In genomic region chr1:119279441-119280415, GRCh38 we compare ENCODE assay signal across 12 cellular contexts.
A peak's percentile ranks its signal among the peaks of the same experiment; 100 is the strongest.
DNase-seq lines count a peak whose midpoint lies in the region; ATAC-seq, FAIRE-seq and TF ChIP-seq lines count a peak whose summit lies in the region.
"Had no signal": no experiment of that assay in that cellular context is flagged by ENCODE, and none has a peak within 500 bp of the region (broad histone marks: within the 10 kb centered on the region; RNA-seq: fewer than 3 reads in every experiment).

No MANE protein-coding gene starts in this region.

- TF ChIP-seq EP300 in A549 (IDR thresholded peaks at IDR 0.05): no peak

- DNase-seq in A549 (ENCODE audit: low read depth in 1 of 2, low spot score in 1 of 2) (peak; percentile 22 to 60), HT-29 (ENCODE audit: low spot score) (peak; percentile 72), body of pancreas (no peak), left kidney (ENCODE audit: low read depth, low spot score) (peak; percentile 24), superior temporal gyrus (ENCODE audit: extremely low spot score) (no peak)
- DNase-seq in activated naive CD4-positive, alpha-beta T cell treated with anti-CD3 and anti-CD28 coated beads, Interleukin-2, amount 50 U/mL, for 16 hours: no peak
- no peak for DNase-seq in stimulated activated CD8-positive, alpha-beta memory T cell treated with anti-CD3 and anti-CD28 coated beads, Interleukin-4, amount 100 ng/mL, for 48 hours
- DNase-seq: upper lobe of left lung had no signal

- POLR2A ChIA-PET in A549 (lab: Yijun Ruan, JAX): no interaction called here

- peak; percentile 13 for FAIRE-seq in A549 (lab: Jason Lieb, UNC)
- FAIRE-seq: colon, K562 had no signal

- peak overlapping the region; percentile 63 to 81 for H3K27ac ChIP-seq in A549
- H3K27ac ChIP-seq in body of pancreas: no peak overlapping the region
- H3K27ac ChIP-seq: C4-2B, upper lobe of left lung had no signal

- H3K4me2 ChIP-seq in A549: peak overlapping the region; percentile 89

- CTCF ChIA-PET in A549 (lab: Yijun Ruan, JAX): interaction anchor here (6.1 kb wide), 1 partner anchor 86 kb away, joined by 79 read pairs; the partner anchor contains the start of gene HAO2

- TF ChIP-seq CTCF in A549 (IDR thresholded peaks at IDR 0.05): no peak
- no peak for TF ChIP-seq CTCF in body of pancreas (IDR thresholded peaks at IDR 0.05)

- intact Hi-C loops in body of pancreas (cut with DNase I): no loop called here

- WGBS in A549 (ENCODE audit: missing lambda C conversion rate): 22% methylated on average over 8 of the region's 8 CpGs
- 42 to 44% methylated on average over 8 of the region's 8 CpGs for WGBS in body of pancreas, 2 donors

- TF ChIP-seq POLR2A in A549 (IDR thresholded peaks at IDR 0.05; ENCODE audit: low read length) (no peak), body of pancreas (IDR thresholded peaks at IDR 0.05) (no peak)

- H3K9me3 ChIP-seq in A549 (no peaks in the 10 kb centered on the region), body of pancreas (no peaks in the 10 kb centered on the region)
- H3K9me3 ChIP-seq: upper lobe of left lung had no signal

- H3K4me1 ChIP-seq in A549: peaks cover 17% of the 10 kb centered on the region
- no peaks in the 10 kb centered on the region for H3K4me1 ChIP-seq in body of pancreas
- H3K4me1 ChIP-seq: upper lobe of left lung had no signal

- no peaks in the 10 kb centered on the region for H3K36me3 ChIP-seq in body of pancreas (replicated peaks in 1 of 2; ENCODE audit: insufficient read depth in 1 of 2, low read depth in 2 of 2)
- H3K36me3 ChIP-seq: upper lobe of left lung had no signal

- TF ChIP-seq RAD21 in A549 (conservative IDR thresholded peaks at IDR 0.05 in 1 of 2, IDR thresholded peaks at IDR 0.05 in 1 of 2): no peak

- peak; percentile 97 for ATAC-seq in A549
- peak; percentile 59 for ATAC-seq in body of pancreas
- ATAC-seq in GM18909 (IDR thresholded peaks at IDR 0.05; ENCODE audit: poor library complexity, unreplicated experiment): no peak
- ATAC-seq: K562 had no signal

- H3K4me3 ChIP-seq in A549 (no peak overlapping the region), body of pancreas (no peak overlapping the region)
- H3K4me3 ChIP-seq: K562, upper lobe of left lung had no signal

- no peaks in the 10 kb centered on the region for H3K27me3 ChIP-seq in body of pancreas
- H3K27me3 ChIP-seq: upper lobe of left lung had no signal

TF ChIP-seq in A549, 52 proteins besides CTCF, POLR2A, EP300 and RAD21:
- TF ChIP-seq GATA3 (IDR thresholded peaks at IDR 0.05; ENCODE audit: borderline replicate concordance) (peak; percentile 42; the same call in 1 of the 2 replicates), KDM5A (IDR thresholded peaks at IDR 0.05) (no peak), JUNB (IDR thresholded peaks at IDR 0.05) (peak; percentile 63), FOSL2 (IDR thresholded peaks at IDR 0.05) (peak; percentile 83), FOSL2 (CRISPR knock-in tag; IDR thresholded peaks at IDR 0.05) (peak; percentile 90)

Comparison
In these comparisons a context has a peak if more than half of its experiments do, and no peak if none do; other contexts are left out.
1. DNase-seq: peak in A549 (2 of 2), HT-29 (single experiment) and left kidney (single experiment); none in body of pancreas (0 of 4), activated naive CD4-positive, alpha-beta T cell treated with anti-CD3 and anti-CD28 coated beads, Interleukin-2, amount 50 U/mL, for 16 hours (single experiment), stimulated activated CD8-positive, alpha-beta memory T cell treated with anti-CD3 and anti-CD28 coated beads, Interleukin-4, amount 100 ng/mL, for 48 hours (single experiment) and superior temporal gyrus (single experiment).
2. H3K27ac ChIP-seq: peak in A549 (2 of 2); none in body of pancreas (0 of 4).